Comparison of ENCODE assay signal across 24 cellular contexts in the genomic region with DNA sequence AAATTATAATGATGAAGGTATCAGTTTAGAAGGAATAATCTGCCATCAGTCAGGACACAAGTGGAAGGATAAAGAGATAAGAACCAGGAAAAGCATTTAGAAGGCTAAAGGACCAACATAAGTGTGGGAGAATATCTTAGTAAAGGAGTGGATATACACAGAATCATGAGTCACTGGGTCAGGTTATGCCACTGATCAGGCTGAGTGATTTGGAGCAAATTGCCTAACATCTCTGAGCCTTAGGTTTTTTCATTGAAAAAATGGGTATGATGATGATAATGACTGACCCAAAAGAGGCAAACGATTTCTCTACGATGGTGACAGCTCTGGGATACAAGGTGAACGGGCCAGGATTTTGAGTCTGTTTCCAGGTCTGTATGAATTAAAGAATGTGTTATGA. TPM values are rescaled to one million over a fixed set of nuclear protein-coding genes. Genes with fewer than 3 reads are reported as not detected.
DNase-seq lines count a peak whose midpoint lies in the region; ATAC-seq, FAIRE-seq and TF ChIP-seq lines count a peak whose summit lies in the region.
"Had no signal": no experiment of that assay in that cellular context is flagged by ENCODE, and none has a peak within 500 bp of the region (broad histone marks: within the 10 kb centered on the region; RNA-seq: fewer than 3 reads in every experiment).

No MANE protein-coding gene starts in this region.

- no peaks in the 10 kb centered on the region for H3K27me3 Mint-ChIP-seq in activated T-cell treated with anti-CD3 and anti-CD28 coated beads, Interleukin-2, amount 50 U/mL, for 24 hours
- no peaks in the 10 kb centered on the region for H3K27me3 Mint-ChIP-seq in activated naive CD8-positive, alpha-beta T cell treated with anti-CD3 and anti-CD28 coated beads for 36 hours
- no peaks in the 10 kb centered on the region for H3K27me3 Mint-ChIP-seq in naive thymus-derived CD4-positive, alpha-beta T cell
- H3K27me3 Mint-ChIP-seq: activated B cell treated with CpG ODN at 0.5 μM for 24 hours; activated CD8-positive, alpha-beta T cell treated with anti-CD3 and anti-CD28 coated beads for 36 hours; naive thymus-derived CD8-positive, alpha-beta T cell had no signal

- WGBS in HepG2 (ENCODE audit: low lambda C conversion rate) = 88% methylated on average over 3 of the region's 3 CpGs

- H3K27ac ChIP-seq in naive thymus-derived CD4-positive, alpha-beta T cell (ENCODE audit: low read depth, low read length) = no peak overlapping the region
- H3K27ac ChIP-seq in HepG2 (ENCODE audit: extremely low read length, insufficient read depth, low read length) = no peak overlapping the region
- H3K27ac ChIP-seq: parathyroid adenoma, suprapubic skin had no signal

- TF ChIP-seq RAD21 in HepG2 (CRISPR knock-in tag; IDR thresholded peaks at IDR 0.05) = no peak

- H3K4me3 Mint-ChIP-seq in activated T-cell treated with anti-CD3 and anti-CD28 coated beads, Interleukin-2, amount 50 U/mL, for 24 hours = no peak overlapping the region
- H3K4me3 Mint-ChIP-seq in activated naive CD8-positive, alpha-beta T cell treated with anti-CD3 and anti-CD28 coated beads for 36 hours = no peak overlapping the region
- H3K4me3 Mint-ChIP-seq in naive thymus-derived CD4-positive, alpha-beta T cell = peak overlapping the region in 1 of 10 donors; percentile 6
- H3K4me3 Mint-ChIP-seq: activated CD8-positive, alpha-beta T cell treated with anti-CD3 and anti-CD28 coated beads for 36 hours had no signal

- H2AFZ ChIP-seq in HepG2 (ENCODE audit: low read length) = no peak overlapping the region
- H2AFZ ChIP-seq: parathyroid adenoma had no signal

- peaks cover 19% of the 10 kb centered on the region for H3K79me2 ChIP-seq in HepG2 (ENCODE audit: insufficient read depth, low read length)

- no peak for FAIRE-seq in HepG2 (lab: Jason Lieb, UNC)
- FAIRE-seq: endometrium, G401.6, islet of Langerhans had no signal

- TF ChIP-seq EP300 in HepG2 (IDR thresholded peaks at IDR 0.05; ENCODE audit: low read depth in 2 of 2, low read length in 2 of 2) = no peak
- no peak for TF ChIP-seq EP300 in HepG2 (CRISPR knock-in tag; IDR thresholded peaks at IDR 0.05; ENCODE audit: borderline replicate concordance)

- H3K9ac ChIP-seq in HepG2 (ENCODE audit: insufficient read depth, low read depth, low read length) = no peak overlapping the region
- H3K9ac ChIP-seq: parathyroid adenoma had no signal

- H3K27ac Mint-ChIP-seq in activated T-cell treated with anti-CD3 and anti-CD28 coated beads, Interleukin-2, amount 50 U/mL, for 24 hours = peak overlapping the region; percentile 90
- peak overlapping the region; percentile 36 for H3K27ac Mint-ChIP-seq in activated naive CD8-positive, alpha-beta T cell treated with anti-CD3 and anti-CD28 coated beads for 36 hours
- H3K27ac Mint-ChIP-seq in naive thymus-derived CD4-positive, alpha-beta T cell = peak overlapping the region in 6 of 9 donors; percentile 19 to 96 (median 76)
- H3K27ac Mint-ChIP-seq: activated B cell treated with CpG ODN at 0.5 μM for 24 hours; activated CD8-positive, alpha-beta T cell treated with anti-CD3 and anti-CD28 coated beads for 36 hours had no signal

- no peaks in the 10 kb centered on the region for H3K27me3 ChIP-seq in naive thymus-derived CD4-positive, alpha-beta T cell (ENCODE audit: control insufficient read depth in 2 of 2, insufficient read depth in 2 of 2, low read length in 2 of 2)
- no peaks in the 10 kb centered on the region for H3K27me3 ChIP-seq in HepG2 (ENCODE audit: control insufficient read depth in 1 of 2, insufficient read depth in 2 of 2, low read length in 2 of 2)
- H3K27me3 ChIP-seq: suprapubic skin had no signal

- no peak for DNase-seq in activated T-cell treated with anti-CD3 and anti-CD28 coated beads, Interleukin-2, amount 50 U/mL, for 24 hours
- no peak for DNase-seq in activated T-cell treated with anti-CD3 and anti-CD28 coated beads for 4 hours
- peak; percentile 28 for DNase-seq in ELR (ENCODE audit: low read depth)
- no peak for DNase-seq in activated naive CD8-positive, alpha-beta T cell treated with anti-CD3 and anti-CD28 coated beads for 36 hours
- no peak for DNase-seq in naive thymus-derived CD4-positive, alpha-beta T cell
- no peak for DNase-seq in pons (ENCODE audit: low spot score)
- no peak for DNase-seq in HepG2 (ENCODE audit: low spot score)
- DNase-seq in germinal center (ENCODE audit: low spot score) = no peak
- DNase-seq: activated B cell treated with CpG ODN at 0.5 μM for 24 hours; activated CD8-positive, alpha-beta T cell treated with anti-CD3 and anti-CD28 coated beads for 36 hours; BE2C; DMS153; HCEC 1CT; midbrain; naive thymus-derived CD8-positive, alpha-beta T cell; NCI-H2081; NCI-H69; right cardiac atrium had no signal

- H3K9me3 Mint-ChIP-seq in activated T-cell treated with anti-CD3 and anti-CD28 coated beads, Interleukin-2, amount 50 U/mL, for 24 hours = peaks cover 2% of the 10 kb centered on the region
- H3K9me3 Mint-ChIP-seq in activated naive CD8-positive, alpha-beta T cell treated with anti-CD3 and anti-CD28 coated beads for 36 hours = no peaks in the 10 kb centered on the region
- peaks cover 0 to under 1% (median 0%) of the 10 kb centered on the region in 11 donors for H3K9me3 Mint-ChIP-seq in naive thymus-derived CD4-positive, alpha-beta T cell
- H3K9me3 Mint-ChIP-seq: activated B cell treated with CpG ODN at 0.5 μM for 24 hours; activated CD8-positive, alpha-beta T cell treated with anti-CD3 and anti-CD28 coated beads for 36 hours; naive thymus-derived CD8-positive, alpha-beta T cell had no signal

- no peaks in the 10 kb centered on the region for H3K9me3 ChIP-seq in naive thymus-derived CD4-positive, alpha-beta T cell (ENCODE audit: control insufficient read depth in 2 of 3, low read length in 3 of 3)
- H3K9me3 ChIP-seq in HepG2 (ENCODE audit: low read length) = no peaks in the 10 kb centered on the region
- H3K9me3 ChIP-seq: BE2C, suprapubic skin had no signal

- no peak for TF ChIP-seq POLR2A in HepG2 (IDR thresholded peaks at IDR 0.05; ENCODE audit: insufficient read depth in 1 of 2, low read depth in 2 of 2, low read length in 2 of 2)

- H3K4me2 ChIP-seq in HepG2 (ENCODE audit: low read depth, low read length) = no peak overlapping the region

- peaks cover 36% of the 10 kb centered on the region for H3K4me1 Mint-ChIP-seq in activated T-cell treated with anti-CD3 and anti-CD28 coated beads, Interleukin-2, amount 50 U/mL, for 24 hours (ENCODE audit: low read depth)
- peaks cover 26% of the 10 kb centered on the region for H3K4me1 Mint-ChIP-seq in activated naive CD8-positive, alpha-beta T cell treated with anti-CD3 and anti-CD28 coated beads for 36 hours
- peaks cover 20 to 30% (median 28%) of the 10 kb centered on the region in 7 donors for H3K4me1 Mint-ChIP-seq in naive thymus-derived CD4-positive, alpha-beta T cell

- peaks cover 2% of the 10 kb centered on the region; the same call in 1 of the 2 replicates for H4K20me1 ChIP-seq in HepG2 (ENCODE audit: insufficient read depth, low read length)

- H3K4me1 ChIP-seq in naive thymus-derived CD4-positive, alpha-beta T cell (ENCODE audit: control insufficient read depth in 2 of 2, insufficient read depth in 2 of 2, low read length in 2 of 2) = peaks cover 5 to 12% of the 10 kb centered on the region in 2 donors
- peaks cover 21% of the 10 kb centered on the region for H3K4me1 ChIP-seq in HepG2 (ENCODE audit: insufficient read depth, low read length)

- CTCF ChIA-PET in naive thymus-derived CD4-positive, alpha-beta T cell (lab: Charles Lee) = interaction anchor here (0.6 kb wide), 1 partner anchor 27 kb away, joined by 4 read pairs; no protein-coding TSS in a partner anchor
- CTCF ChIA-PET in HepG2 (lab: Yijun Ruan, JAX; ENCODE audit: low intra/inter-chr PET ratio, low total read pairs) = no interaction called here

- BruUV-seq in HepG2 (replicated peaks; lab: Mats Ljungman, UMichigan) = no TSS peak

- intact Hi-C loops in naive thymus-derived CD4-positive, alpha-beta T cell (cut with micrococcal nuclease) = loop anchor here in 1 of 2 donors (5.0 kb wide), 3 partner anchors 41 to 801 kb away; a partner anchor contains a TSS
- intact Hi-C loops in HepG2 (cut with micrococcal nuclease; ENCODE audit: unreplicated experiment) = loop anchor here (10.0 kb wide), 2 partner anchors 121 to 269 kb away; no protein-coding TSS in a partner anchor

- in situ Hi-C loops in HepG2 (cut with HindIII; ENCODE audit: extremely low pct_ligation_motif_present, low pct_unique_long_range_greater_than_20kb) = no loop called here

- no peaks in the 10 kb centered on the region for H3K36me3 ChIP-seq in naive thymus-derived CD4-positive, alpha-beta T cell (ENCODE audit: control insufficient read depth in 2 of 3, insufficient read depth in 3 of 3, low read length in 3 of 3)
- H3K36me3 ChIP-seq in HepG2 (replicated peaks in 1 of 2; ENCODE audit: control insufficient read depth in 1 of 2, insufficient read depth in 2 of 2, low read length in 2 of 2) = no peaks in the 10 kb centered on the region
- H3K36me3 ChIP-seq: suprapubic skin had no signal

- H3K4me3 ChIP-seq in naive thymus-derived CD4-positive, alpha-beta T cell (ENCODE audit: low read length) = no peak overlapping the region
- no peak overlapping the region for H3K4me3 ChIP-seq in HepG2 (replicated peaks in 1 of 3; ENCODE audit: insufficient read depth in 1 of 3, low read depth in 2 of 3, low read length in 3 of 3)
- H3K4me3 ChIP-seq: suprapubic skin had no signal

- TF ChIP-seq CTCF in HepG2 (CRISPR knock-in tag; IDR thresholded peaks at IDR 0.05) = no peak

- POLR2A ChIA-PET in naive thymus-derived CD4-positive, alpha-beta T cell (lab: Charles Lee) = interaction anchor here (0.8 kb wide), 1 partner anchor 140 kb away, joined by 3 read pairs; no protein-coding TSS in a partner anchor
- POLR2A ChIA-PET in HepG2 (lab: Yijun Ruan, JAX) = interaction anchor here (0.9 kb wide), 1 partner anchor 12 kb away, joined by 3 read pairs; no protein-coding TSS in a partner anchor

- ATAC-seq in naive thymus-derived CD4-positive, alpha-beta T cell = no peak
- ATAC-seq in HepG2 = no peak
- ATAC-seq: activated CD8-positive, alpha-beta T cell treated with anti-CD3 and anti-CD28 coated beads for 36 hours; naive thymus-derived CD8-positive, alpha-beta T cell; Panc1; right cardiac atrium had no signal

- peaks cover 15% of the 10 kb centered on the region for H3K36me3 Mint-ChIP-seq in activated T-cell treated with anti-CD3 and anti-CD28 coated beads, Interleukin-2, amount 50 U/mL, for 24 hours (ENCODE audit: low read depth)
- H3K36me3 Mint-ChIP-seq in activated naive CD8-positive, alpha-beta T cell treated with anti-CD3 and anti-CD28 coated beads for 36 hours = peaks cover 11% of the 10 kb centered on the region
- H3K36me3 Mint-ChIP-seq in naive thymus-derived CD4-positive, alpha-beta T cell = peaks cover 0 to 5% (median 0%) of the 10 kb centered on the region in 5 donors
- H3K36me3 Mint-ChIP-seq: naive thymus-derived CD8-positive, alpha-beta T cell had no signal

RNA-seq across cellular contexts. Expression of a gene that starts 2.8 kb away (rescaled TPM):
- total RNA-seq in activated naive CD8-positive, alpha-beta T cell treated with anti-CD3 and anti-CD28 coated beads for 36 hours = 10 to 100 TPM; 72.7 to 75.3 TPM
- 10 to 100 TPM; 39.0 to 68.7 (median 53.6) TPM for total RNA-seq in naive thymus-derived CD4-positive, alpha-beta T cell
- polyA plus RNA-seq in naive thymus-derived CD4-positive, alpha-beta T cell = 10 to 100 TPM; 41.7 to 74.0 TPM
- total RNA-seq in HepG2 (2016; rRNA removed; fragmentation: Illumina TruSeq; extraction: Trizol) = 45.9 and 80.4 TPM in 2 replicates
- total RNA-seq in HepG2 (2016; cell fraction: cytosol; rRNA removed; fragmentation: Illumina TruSeq; extraction: Trizol; ENCODE audit: low read depth) = 10.9 and 12.4 TPM in 2 replicates
- total RNA-seq in HepG2 (2016; cell fraction: insoluble cytoplasmic fraction; rRNA removed; fragmentation: Illumina TruSeq; extraction: Trizol) = 46.4 and 78.8 TPM in 2 replicates
- total RNA-seq in HepG2 (2016; cell fraction: membrane; rRNA removed; fragmentation: Illumina TruSeq; extraction: Trizol) = 32.7 and 35.8 TPM in 2 replicates
- 32.2 and 36.2 TPM in 2 replicates for total RNA-seq in HepG2 (2016; cell fraction: nucleus; rRNA removed; fragmentation: Illumina TruSeq; extraction: Trizol)
- 27.6 and 30.1 TPM in 2 replicates for polyA plus RNA-seq in HepG2 (2011; rRNA removed)
- polyA plus RNA-seq in HepG2 (2011; cell fraction: cytosol; rRNA removed) = 18.4 and 25.3 TPM in 2 replicates
- 13.1 and 15.9 TPM in 2 replicates for polyA plus RNA-seq in HepG2 (2011; cell fraction: nucleus; rRNA removed)
- polyA plus RNA-seq in HepG2 (2012) = 31.9 and 36.9 TPM in 2 replicates
- 7.9 and 9.9 TPM in 2 replicates for polyA plus RNA-seq in HepG2 (2016; cell fraction: cytosol; fragmentation: Illumina TruSeq; extraction: Trizol; ENCODE audit: low read depth)
- 82.8 and 83.4 TPM in 2 replicates for polyA plus RNA-seq in HepG2 (2016; cell fraction: insoluble cytoplasmic fraction; fragmentation: Illumina TruSeq; extraction: Trizol; ENCODE audit: low read depth)
- 20.2 and 22.6 TPM in 2 replicates for polyA plus RNA-seq in HepG2 (2016; cell fraction: membrane; fragmentation: Illumina TruSeq; extraction: Trizol; ENCODE audit: low read depth)
- polyA plus RNA-seq in HepG2 (2016; cell fraction: nucleus; fragmentation: Illumina TruSeq; extraction: Trizol; ENCODE audit: insufficient read depth, low read depth) = 45.2 and 47.0 TPM in 2 replicates
- 16.1 and 32.8 TPM in 2 replicates for polyA minus RNA-seq in HepG2 (2011; rRNA and poly(A)+ RNA removed; ENCODE audit: low replicate concordance)
- 22.8 and 24.1 TPM in 2 replicates for polyA minus RNA-seq in HepG2 (2011; cell fraction: cytosol; rRNA and poly(A)+ RNA removed)
- 25.6 and 32.2 TPM in 2 replicates for polyA minus RNA-seq in HepG2 (2011; cell fraction: nucleus; rRNA and poly(A)+ RNA removed)

Comparison
In these comparisons a context has a peak if more than half of its experiments do, and no peak if none do; other contexts are left out.
1. H3K27ac Mint-ChIP-seq: peak in every context shown above with its lines; median percentile 90 in activated T-cell treated with anti-CD3 and anti-CD28 coated beads, Interleukin-2, amount 50 U/mL, for 24 hours; 76 in naive thymus-derived CD4-positive, alpha-beta T cell; 36 in activated naive CD8-positive, alpha-beta T cell treated with anti-CD3 and anti-CD28 coated beads for 36 hours.